Comparison of ENCODE assay signal across 10 cellular contexts in genomic region chr19:47540748-47541147, GRCh38. TPM values are rescaled to one million over a fixed set of nuclear protein-coding genes. Genes with fewer than 3 reads are reported as not detected.
A peak's percentile ranks its signal among the peaks of the same experiment; 100 is the strongest.
DNase-seq lines count a peak whose midpoint lies in the region; ATAC-seq and TF ChIP-seq lines count a peak whose summit lies in the region.
"Had no signal": no experiment of that assay in that cellular context is flagged by ENCODE, and none has a peak within 500 bp of the region (broad histone marks: within the 10 kb centered on the region; RNA-seq: fewer than 3 reads in every experiment).

No MANE protein-coding gene starts in this region.

- intact Hi-C loops in activated CD4-positive, alpha-beta memory T cell treated with anti-CD3 and anti-CD28 coated beads for 36 hours (cut with micrococcal nuclease): loop anchor here (1.0 kb wide), 1 partner anchor 60 kb away; no protein-coding TSS in a partner anchor

- no peaks in the 10 kb centered on the region for H3K9me3 Mint-ChIP-seq in activated CD4-positive, alpha-beta memory T cell treated with anti-CD3 and anti-CD28 coated beads for 36 hours
- peaks cover 0 to 2% (median 0%) of the 10 kb centered on the region in 6 donors for H3K9me3 Mint-ChIP-seq in immature natural killer cell

- CTCF ChIA-PET in AG04449 (lab: Yijun Ruan, JAX): interaction anchor here (0.8 to 1.4 kb wide), 8 partner anchors 9 to 157 kb away, joined by 3 to 7 read pairs (median 4); no protein-coding TSS in a partner anchor
- CTCF ChIA-PET in activated CD4-positive, alpha-beta memory T cell treated with anti-CD3 and anti-CD28 coated beads for 36 hours (lab: Charles Lee): interaction anchor here (0.9 kb wide), 1 partner anchor 35 kb away, joined by 3 read pairs; no protein-coding TSS in a partner anchor

- H3K36me3 ChIP-seq in H7 (replicated peaks; ENCODE audit: control insufficient read depth, insufficient read depth, low read length): no peaks in the 10 kb centered on the region

- POLR2A ChIA-PET in AG04449 (lab: Yijun Ruan, JAX): no interaction called here
- POLR2A ChIA-PET in activated CD4-positive, alpha-beta memory T cell treated with anti-CD3 and anti-CD28 coated beads for 36 hours (lab: Charles Lee): no interaction called here

- peaks cover 15% of the 10 kb centered on the region for H3K4me1 Mint-ChIP-seq in activated CD4-positive, alpha-beta memory T cell treated with anti-CD3 and anti-CD28 coated beads for 36 hours (ENCODE audit: low read depth)
- peaks cover 40 to 47% of the 10 kb centered on the region in 2 donors for H3K4me1 Mint-ChIP-seq in immature natural killer cell

- no peaks in the 10 kb centered on the region for H3K36me3 Mint-ChIP-seq in activated CD4-positive, alpha-beta memory T cell treated with anti-CD3 and anti-CD28 coated beads for 36 hours
- no peaks in the 10 kb centered on the region for H3K36me3 Mint-ChIP-seq in immature natural killer cell
- H3K36me3 Mint-ChIP-seq: naive B cell had no signal

- H3K27ac Mint-ChIP-seq in activated CD4-positive, alpha-beta memory T cell treated with anti-CD3 and anti-CD28 coated beads for 36 hours: peak overlapping the region; percentile 54
- peak overlapping the region; percentile 88 to 99 (median 96) for H3K27ac Mint-ChIP-seq in immature natural killer cell

- no peak overlapping the region for H3K4me3 ChIP-seq in AG04449 (ENCODE audit: low read depth, low read length)
- no peak overlapping the region for H3K4me3 ChIP-seq in H7 (ENCODE audit: insufficient read depth, low read depth, low read length)

- H3K27me3 Mint-ChIP-seq in activated CD4-positive, alpha-beta memory T cell treated with anti-CD3 and anti-CD28 coated beads for 36 hours: peaks cover 5% of the 10 kb centered on the region
- H3K27me3 Mint-ChIP-seq in immature natural killer cell (ENCODE audit: low read depth in 3 of 3): peaks cover 17 to 28% (median 20%) of the 10 kb centered on the region in 3 donors

- ATAC-seq in HG02610 (IDR thresholded peaks at IDR 0.05; ENCODE audit: unreplicated experiment): no peak
- no peak for ATAC-seq in GM21723 (IDR thresholded peaks at IDR 0.05; ENCODE audit: unreplicated experiment)
- ATAC-seq in HG02938 (IDR thresholded peaks at IDR 0.05; ENCODE audit: unreplicated experiment): no peak

- no peaks in the 10 kb centered on the region for H3K27me3 ChIP-seq in H7 (ENCODE audit: control insufficient read depth, insufficient read depth, low read length)

- H3K4me3 Mint-ChIP-seq in activated CD4-positive, alpha-beta memory T cell treated with anti-CD3 and anti-CD28 coated beads for 36 hours: no peak overlapping the region
- peak overlapping the region; percentile 57 to 90 (median 83) for H3K4me3 Mint-ChIP-seq in immature natural killer cell
- H3K4me3 Mint-ChIP-seq: naive B cell had no signal

- DNase-seq in AG04449 (ENCODE audit: low read depth, low spot score) (no peak), H7 (peak; percentile 86), immature natural killer cell (peak in 1 of 3 donors; percentile 23), DMS79 treated with DMSO at 0.1 percent for 48 hours (lab: John Stamatoyannopoulos, UW) (no peak)
- no peak for DNase-seq in activated CD4-positive, alpha-beta memory T cell treated with anti-CD3 and anti-CD28 coated beads for 36 hours
- DNase-seq: NCI-H1436 treated with DMSO at 0.1 percent for 48 hours had no signal

- TF ChIP-seq CTCF in AG04449 (IDR thresholded peaks at IDR 0.05; ENCODE audit: insufficient read depth, low read length, missing control alignments): peak; percentile 58

RNA-seq across cellular contexts. Expression of gene NAPA, which starts 25.9 kb away (rescaled TPM):
- total RNA-seq in H7 (2014; rRNA removed; shearing (Covaris generic)): 82.1 and 98.3 TPM in 2 replicates
- total RNA-seq in activated CD4-positive, alpha-beta memory T cell treated with anti-CD3 and anti-CD28 coated beads for 36 hours: 10 to 100 TPM; 67.3 to 70.4 TPM
- polyA plus RNA-seq in immature natural killer cell: 100 to 1,000 TPM; 114 to 177 (median 146) TPM

RNA-seq across cellular contexts. Expression of gene ZNF541, which starts 32.2 kb away (rescaled TPM):
- total RNA-seq in H7 (2014; rRNA removed; shearing (Covaris generic)): not detected in 2 replicates
- total RNA-seq in activated CD4-positive, alpha-beta memory T cell treated with anti-CD3 and anti-CD28 coated beads for 36 hours: under 1 TPM; 0.07 to 0.31 TPM
- not detected for polyA plus RNA-seq in immature natural killer cell

RNA-seq across cellular contexts. Expression of gene KPTN, which starts 56.7 kb away (rescaled TPM):
- total RNA-seq in H7 (2014; rRNA removed; shearing (Covaris generic)): 9.9 and 10.5 TPM in 2 replicates
- 1 to 10 TPM; 7.0 to 9.2 TPM for total RNA-seq in activated CD4-positive, alpha-beta memory T cell treated with anti-CD3 and anti-CD28 coated beads for 36 hours
- polyA plus RNA-seq in immature natural killer cell: 10 to 100 TPM in 1 of 3 donors, 1 to 10 TPM in 2; 5.0 to 25.7 (median 8.9) TPM
